Comparison of ENCODE assay signal across 26 cellular contexts in genomic region chr7:74000489-74001149, GRCh38. TPM values are rescaled to one million over a fixed set of nuclear protein-coding genes. Genes with fewer than 3 reads are reported as not detected.
DNase-seq lines count a peak whose midpoint lies in the region; ATAC-seq and TF ChIP-seq lines count a peak whose summit lies in the region.
"Had no signal": no experiment of that assay in that cellular context is flagged by ENCODE, and none has a peak within 500 bp of the region (broad histone marks: within the 10 kb centered on the region; RNA-seq: fewer than 3 reads in every experiment).

No MANE protein-coding gene starts in this region.

- H3K9me3 ChIP-seq in neuronal stem cell (replicated peaks in 1 of 2; ENCODE audit: control insufficient read depth in 2 of 2, insufficient read depth in 1 of 2, low read depth in 1 of 2, low read length in 2 of 2): no peaks in the 10 kb centered on the region
- H3K9me3 ChIP-seq: adrenal gland, breast epithelium, colonic mucosa, SJSA1, tibial nerve had no signal

- intact Hi-C loops in activated CD8-positive, alpha-beta T cell treated with anti-CD3 and anti-CD28 coated beads for 36 hours (cut with micrococcal nuclease): no loop called here
- intact Hi-C loops in dendritic cell treated with granulocyte-macrophage colony-stimulating factor and Interleukin-4, amounts not matched to agents 40 ng/mL and 50 ng/mL, for 4 days (cut with micrococcal nuclease): no loop called here

- H2BK120ac ChIP-seq in neuronal stem cell (ENCODE audit: low read depth, low read length): no peak overlapping the region

- no peak for DNase-seq in activated CD8-positive, alpha-beta T cell treated with anti-CD3 and anti-CD28 coated beads, Interleukin-2, amount 10 ng/mL, durations not matched to agents 7 days and 5 days
- no peak for DNase-seq in activated CD8-positive, alpha-beta T cell treated with anti-CD3 and anti-CD28 coated beads for 36 hours
- DNase-seq in neuronal stem cell (ENCODE audit: low spot score): no peak
- DNase-seq in NCI-H1092 treated with DMSO at 0.1 percent for 48 hours (lab: John Stamatoyannopoulos, UW): no peak
- DNase-seq: activated CD4-positive, alpha-beta T cell treated with anti-CD3 and anti-CD28 coated beads for 4 hours; activated naive CD4-positive, alpha-beta T cell treated with Interleukin-2 at 50 U/mL for 16 hours; activated T-cell treated with anti-CD3 and anti-CD28 coated beads, Interleukin-2, amount 50 U/mL, for 72 hours; AML-193; CD8-positive, alpha-beta T cell; colonic mucosa; endodermal cell; islet precursor cell; NCI-H1694 treated with DMSO at 0.1 percent for 48 hours; NCI-H526; stimulated activated CD4-positive, alpha-beta T cell treated with anti-CD3 and anti-CD28 coated beads, Interleukin-4, amount 100 ng/mL, for 4 hours; stimulated activated naive CD4-positive, alpha-beta T cell treated with Interleukin-2 at 50 U/mL for 16 hours; T-helper 2 cell had no signal

- H3K4me3 ChIP-seq in neuronal stem cell (ENCODE audit: low read length in 2 of 2): no peak overlapping the region
- no peak overlapping the region for H3K4me3 ChIP-seq in urinary bladder (ENCODE audit: low read depth, low read length)
- H3K4me3 ChIP-seq: adrenal gland, breast epithelium, colonic mucosa, SJSA1, tibial nerve had no signal

- H3K27me3 ChIP-seq in neuronal stem cell (ENCODE audit: control insufficient read depth in 3 of 3, insufficient read depth in 3 of 3, low read depth in 1 of 3, low read length in 3 of 3): peaks cover 0 to 4% (median 0%) of the 10 kb centered on the region in 3 experiments
- H3K27me3 ChIP-seq: breast epithelium, colonic mucosa, SJSA1, tibial nerve had no signal

- no peaks in the 10 kb centered on the region for H3K4me1 ChIP-seq in neuronal stem cell (ENCODE audit: control insufficient read depth in 2 of 2, insufficient read depth in 1 of 2, low read depth in 1 of 2, low read length in 2 of 2)
- H3K4me1 ChIP-seq in urinary bladder (ENCODE audit: insufficient read depth): no peaks in the 10 kb centered on the region
- H3K4me1 ChIP-seq: adrenal gland, breast epithelium had no signal

- POLR2A ChIA-PET in activated CD8-positive, alpha-beta T cell treated with anti-CD3 and anti-CD28 coated beads, Interleukin-2, amount 10 ng/mL, durations not matched to agents 7 days and 5 days (lab: Charles Lee): no interaction called here
- POLR2A ChIA-PET in activated CD8-positive, alpha-beta T cell treated with anti-CD3 and anti-CD28 coated beads for 36 hours (lab: Charles Lee): no interaction called here

- peak overlapping the region; percentile 30 for H3K27ac Mint-ChIP-seq in activated CD8-positive, alpha-beta T cell treated with anti-CD3 and anti-CD28 coated beads, Interleukin-2, amount 10 ng/mL, durations not matched to agents 7 days and 5 days
- no peak overlapping the region for H3K27ac Mint-ChIP-seq in activated CD8-positive, alpha-beta T cell treated with anti-CD3 and anti-CD28 coated beads for 36 hours
- H3K27ac Mint-ChIP-seq in dendritic cell treated with granulocyte-macrophage colony-stimulating factor and Interleukin-4, amounts not matched to agents 40 ng/mL and 50 ng/mL, for 4 days: peak overlapping the region; percentile 28
- H3K27ac Mint-ChIP-seq: activated T-cell treated with anti-CD3 and anti-CD28 coated beads, Interleukin-2, amount 50 U/mL, for 72 hours; CD8-positive, alpha-beta T cell; endodermal cell had no signal

- no peaks in the 10 kb centered on the region for H3K27me3 Mint-ChIP-seq in activated CD8-positive, alpha-beta T cell treated with anti-CD3 and anti-CD28 coated beads, Interleukin-2, amount 10 ng/mL, durations not matched to agents 7 days and 5 days (ENCODE audit: low read depth)
- H3K27me3 Mint-ChIP-seq in activated CD8-positive, alpha-beta T cell treated with anti-CD3 and anti-CD28 coated beads for 36 hours: peaks cover 12% of the 10 kb centered on the region
- peaks cover 34% of the 10 kb centered on the region for H3K27me3 Mint-ChIP-seq in dendritic cell treated with granulocyte-macrophage colony-stimulating factor and Interleukin-4, amounts not matched to agents 40 ng/mL and 50 ng/mL, for 4 days

- ATAC-seq in activated CD8-positive, alpha-beta T cell treated with anti-CD3 and anti-CD28 coated beads, Interleukin-2, amount 10 ng/mL, durations not matched to agents 7 days and 5 days: no peak
- no peak for ATAC-seq in activated CD8-positive, alpha-beta T cell treated with anti-CD3 and anti-CD28 coated beads for 36 hours
- no peak for ATAC-seq in GM19463 (IDR thresholded peaks at IDR 0.05; ENCODE audit: unreplicated experiment)
- ATAC-seq in HG03571 (IDR thresholded peaks at IDR 0.05; ENCODE audit: unreplicated experiment): no peak
- ATAC-seq: activated T-cell treated with anti-CD3 and anti-CD28 coated beads, Interleukin-2, amount 50 U/mL, for 72 hours; CD8-positive, alpha-beta T cell had no signal

- CTCF ChIA-PET in activated CD8-positive, alpha-beta T cell treated with anti-CD3 and anti-CD28 coated beads, Interleukin-2, amount 10 ng/mL, durations not matched to agents 7 days and 5 days (lab: Charles Lee): no interaction called here
- CTCF ChIA-PET in activated CD8-positive, alpha-beta T cell treated with anti-CD3 and anti-CD28 coated beads for 36 hours (lab: Charles Lee): no interaction called here

- no peak overlapping the region for H3K27ac ChIP-seq in neuronal stem cell (replicated peaks; ENCODE audit: low read length)
- H3K27ac ChIP-seq in urinary bladder (ENCODE audit: low read depth): peak overlapping the region; percentile 63
- H3K27ac ChIP-seq: colonic mucosa, SJSA1 had no signal

- H2BK5ac ChIP-seq in neuronal stem cell (ENCODE audit: low read length): no peak overlapping the region

- no peak overlapping the region for H3K14ac ChIP-seq in neuronal stem cell (ENCODE audit: low read length)

- H3K36me3 ChIP-seq in neuronal stem cell (replicated peaks in 1 of 2; ENCODE audit: control insufficient read depth in 2 of 2, insufficient read depth in 2 of 2, low read length in 2 of 2): no peaks in the 10 kb centered on the region
- no peaks in the 10 kb centered on the region for H3K36me3 ChIP-seq in urinary bladder (ENCODE audit: insufficient read depth)
- H3K36me3 ChIP-seq: adrenal gland, breast epithelium, colonic mucosa, SJSA1, tibial nerve had no signal

- no peak for TF ChIP-seq CTCF in activated CD8-positive, alpha-beta T cell treated with anti-CD3 and anti-CD28 coated beads for 36 hours (IDR thresholded peaks at IDR 0.05)

- H3K4me3 Mint-ChIP-seq in activated CD8-positive, alpha-beta T cell treated with anti-CD3 and anti-CD28 coated beads, Interleukin-2, amount 10 ng/mL, durations not matched to agents 7 days and 5 days: no peak overlapping the region
- H3K4me3 Mint-ChIP-seq in activated CD8-positive, alpha-beta T cell treated with anti-CD3 and anti-CD28 coated beads for 36 hours: no peak overlapping the region
- no peak overlapping the region for H3K4me3 Mint-ChIP-seq in dendritic cell treated with granulocyte-macrophage colony-stimulating factor and Interleukin-4, amounts not matched to agents 40 ng/mL and 50 ng/mL, for 4 days
- H3K4me3 Mint-ChIP-seq: activated T-cell treated with anti-CD3 and anti-CD28 coated beads, Interleukin-2, amount 50 U/mL, for 72 hours; CD8-positive, alpha-beta T cell; endodermal cell had no signal

- H3K4me1 Mint-ChIP-seq in activated CD8-positive, alpha-beta T cell treated with anti-CD3 and anti-CD28 coated beads, Interleukin-2, amount 10 ng/mL, durations not matched to agents 7 days and 5 days (ENCODE audit: low read depth): peaks cover 24% of the 10 kb centered on the region
- peaks cover 5% of the 10 kb centered on the region for H3K4me1 Mint-ChIP-seq in activated CD8-positive, alpha-beta T cell treated with anti-CD3 and anti-CD28 coated beads for 36 hours (ENCODE audit: low read depth)
- peaks cover 34% of the 10 kb centered on the region for H3K4me1 Mint-ChIP-seq in dendritic cell treated with granulocyte-macrophage colony-stimulating factor and Interleukin-4, amounts not matched to agents 40 ng/mL and 50 ng/mL, for 4 days (ENCODE audit: low read depth)
- H3K4me1 Mint-ChIP-seq: endodermal cell had no signal

- no CpG with 5 or more reads among the region's 17 CpGs for WGBS in neuronal stem cell (ENCODE audit: extremely low coverage in 2 of 2, insufficient read length in 2 of 2, insufficient replicate concordance in 1 of 2), 2 donors
- 75% methylated on average over 17 of the region's 17 CpGs for WGBS in urinary bladder

- H3K9ac ChIP-seq in neuronal stem cell (ENCODE audit: low read depth, low read length, poor library complexity): no peak overlapping the region

- H3K4me2 ChIP-seq in neuronal stem cell (ENCODE audit: insufficient read depth, low read length, poor library complexity, severe bottlenecking): no peak overlapping the region

- no peaks in the 10 kb centered on the region for H3K9me3 Mint-ChIP-seq in activated CD8-positive, alpha-beta T cell treated with anti-CD3 and anti-CD28 coated beads, Interleukin-2, amount 10 ng/mL, durations not matched to agents 7 days and 5 days (ENCODE audit: insufficient read depth)
- peaks cover 3% of the 10 kb centered on the region for H3K9me3 Mint-ChIP-seq in activated CD8-positive, alpha-beta T cell treated with anti-CD3 and anti-CD28 coated beads for 36 hours
- peaks cover 4% of the 10 kb centered on the region for H3K9me3 Mint-ChIP-seq in dendritic cell treated with granulocyte-macrophage colony-stimulating factor and Interleukin-4, amounts not matched to agents 40 ng/mL and 50 ng/mL, for 4 days
- H3K9me3 Mint-ChIP-seq: activated T-cell treated with anti-CD3 and anti-CD28 coated beads, Interleukin-2, amount 50 U/mL, for 72 hours; CD8-positive, alpha-beta T cell had no signal

- no peak overlapping the region for H4K91ac ChIP-seq in neuronal stem cell (ENCODE audit: low read depth, low read length, poor library complexity)

- H3K79me1 ChIP-seq in neuronal stem cell (ENCODE audit: low read depth, low read length): no peaks in the 10 kb centered on the region

- peak overlapping the region; percentile 38 for H3K18ac ChIP-seq in neuronal stem cell (ENCODE audit: low read length)

- no peaks in the 10 kb centered on the region for H3K36me3 Mint-ChIP-seq in activated CD8-positive, alpha-beta T cell treated with anti-CD3 and anti-CD28 coated beads, Interleukin-2, amount 10 ng/mL, durations not matched to agents 7 days and 5 days (ENCODE audit: low read depth)
- no peaks in the 10 kb centered on the region for H3K36me3 Mint-ChIP-seq in activated CD8-positive, alpha-beta T cell treated with anti-CD3 and anti-CD28 coated beads for 36 hours (ENCODE audit: low read depth)
- no peaks in the 10 kb centered on the region for H3K36me3 Mint-ChIP-seq in dendritic cell treated with granulocyte-macrophage colony-stimulating factor and Interleukin-4, amounts not matched to agents 40 ng/mL and 50 ng/mL, for 4 days (ENCODE audit: low read depth)
- H3K36me3 Mint-ChIP-seq: CD8-positive, alpha-beta T cell had no signal

- H2BK12ac ChIP-seq in neuronal stem cell (ENCODE audit: low read length): no peak overlapping the region

- H2AFZ ChIP-seq in neuronal stem cell (ENCODE audit: low read length): no peak overlapping the region

- no peak overlapping the region for H2BK15ac ChIP-seq in neuronal stem cell (ENCODE audit: low read length)

- H2AK5ac ChIP-seq in neuronal stem cell (ENCODE audit: low read depth, low read length): peak overlapping the region; percentile 63

- H3K4ac ChIP-seq in neuronal stem cell (ENCODE audit: low read length): no peak overlapping the region

- peak overlapping the region; percentile 52 for H4K8ac ChIP-seq in neuronal stem cell (ENCODE audit: low read depth, low read length)

- H3K23ac ChIP-seq in neuronal stem cell (ENCODE audit: low read depth, low read length, poor library complexity): no peak overlapping the region

RNA-seq across cellular contexts. Expression of gene ELN, which starts 27.4 kb away (rescaled TPM):
- not detected for total RNA-seq in activated CD8-positive, alpha-beta T cell treated with anti-CD3 and anti-CD28 coated beads, Interleukin-2, amount 10 ng/mL, durations not matched to agents 7 days and 5 days
- not detected for total RNA-seq in activated CD8-positive, alpha-beta T cell treated with anti-CD3 and anti-CD28 coated beads for 36 hours
- polyA plus RNA-seq in neuronal stem cell (2013, experiment 1 of 2): 2.9 TPM
- 3.1 TPM for polyA plus RNA-seq in neuronal stem cell (2013, experiment 2 of 2)
- total RNA-seq in urinary bladder: 483 TPM
- 191 TPM for polyA plus RNA-seq in urinary bladder
- total RNA-seq: activated T-cell treated with anti-CD3 and anti-CD28 coated beads, Interleukin-2, amount 50 U/mL, for 72 hours; CD8-positive, alpha-beta T cell; H4; SJSA1 had no signal

Comparison
In these comparisons a context has a peak if more than half of its experiments do, and no peak if none do; other contexts are left out.
1. RNA of gene ELN, which starts 27.4 kb away (total RNA-seq): 483 TPM in urinary bladder (single experiment); not detected in activated CD8-positive, alpha-beta T cell treated with anti-CD3 and anti-CD28 coated beads, Interleukin-2, amount 10 ng/mL, durations not matched to agents 7 days and 5 days and not detected in activated CD8-positive, alpha-beta T cell treated with anti-CD3 and anti-CD28 coated beads for 36 hours; every median in the first group is over 100 times any median in the second.